Comparison of ENCODE assay signal across 1 cellular context in genomic region chr12:46266382-46266791, GRCh38.
A peak's percentile ranks its signal among the peaks of the same experiment; 100 is the strongest.
TF ChIP-seq lines count a peak whose summit lies in the region.

No MANE protein-coding gene starts in this region.

TF ChIP-seq in HepG2, 621 proteins besides CTCF, POLR2A, EP300 and RAD21:
- TF ChIP-seq ZNF10 (CRISPR knock-in tag; IDR thresholded peaks at IDR 0.05; ENCODE audit: borderline replicate concordance, low read depth) (no peak), FOSL2 (CRISPR knock-in tag; IDR thresholded peaks at IDR 0.05) (peak; percentile 58), TFE3 (CRISPR knock-in tag; IDR thresholded peaks at IDR 0.05) (peak; percentile 9; the same call in 1 of the 2 replicates)
